In genomic region chr2:17672583-17673317, GRCh38 we compare ENCODE assay signal across 1 cellular context.
A peak's percentile ranks its signal among the peaks of the same experiment; 100 is the strongest.
TF ChIP-seq lines count a peak whose summit lies in the region.

No MANE protein-coding gene starts in this region.

TF ChIP-seq in HCT116, 20 proteins besides CTCF, POLR2A, EP300 and RAD21:
- TF ChIP-seq, protein P1, sequence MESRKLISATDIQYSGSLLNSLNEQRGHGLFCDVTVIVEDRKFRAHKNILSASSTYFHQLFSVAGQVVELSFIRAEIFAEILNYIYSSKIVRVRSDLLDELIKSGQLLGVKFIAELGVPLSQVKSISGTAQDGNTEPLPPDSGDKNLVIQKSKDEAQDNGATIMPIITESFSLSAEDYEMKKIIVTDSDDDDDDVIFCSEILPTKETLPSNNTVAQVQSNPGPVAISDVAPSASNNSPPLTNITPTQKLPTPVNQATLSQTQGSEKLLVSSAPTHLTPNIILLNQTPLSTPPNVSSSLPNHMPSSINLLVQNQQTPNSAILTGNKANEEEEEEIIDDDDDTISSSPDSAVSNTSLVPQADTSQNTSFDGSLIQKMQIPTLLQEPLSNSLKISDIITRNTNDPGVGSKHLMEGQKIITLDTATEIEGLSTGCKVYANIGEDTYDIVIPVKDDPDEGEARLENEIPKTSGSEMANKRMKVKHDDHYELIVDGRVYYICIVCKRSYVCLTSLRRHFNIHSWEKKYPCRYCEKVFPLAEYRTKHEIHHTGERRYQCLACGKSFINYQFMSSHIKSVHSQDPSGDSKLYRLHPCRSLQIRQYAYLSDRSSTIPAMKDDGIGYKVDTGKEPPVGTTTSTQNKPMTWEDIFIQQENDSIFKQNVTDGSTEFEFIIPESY (IDR thresholded peaks at IDR 0.05; ENCODE audit: extremely low read depth, insufficient replicate concordance, low read length), result no peak
- TF ChIP-seq SP1 (IDR thresholded peaks at IDR 0.05; ENCODE audit: low read depth), result no peak
- TF ChIP-seq ATF3 (IDR thresholded peaks at IDR 0.05), result no peak
- TF ChIP-seq SRF (IDR thresholded peaks at IDR 0.05; ENCODE audit: low read depth), result no peak
- TF ChIP-seq CEBPB (IDR thresholded peaks at IDR 0.05; ENCODE audit: low read depth), result 0 out of 2 replicates have a peak, but pooled peaks have one; percentile 20
- TF ChIP-seq ZFX (IDR thresholded peaks at IDR 0.05), result no peak
- no peak for TF ChIP-seq SIN3A (IDR thresholded peaks at IDR 0.05; ENCODE audit: low read depth)
- TF ChIP-seq YY1 (IDR thresholded peaks at IDR 0.05; ENCODE audit: extremely low read depth, insufficient replicate concordance, low read depth, low read length), result no peak
- TF ChIP-seq REST (IDR thresholded peaks at IDR 0.05; ENCODE audit: low read depth), result no peak
- no peak for TF ChIP-seq TCF7L2 (IDR thresholded peaks at IDR 0.05; ENCODE audit: borderline replicate concordance, extremely low read depth, insufficient read depth, insufficient read length)
- no peak for TF ChIP-seq EZH2phosphoT487 (IDR thresholded peaks at IDR 0.05; ENCODE audit: borderline replicate concordance)
- peak; percentile 44 for TF ChIP-seq JUND (IDR thresholded peaks at IDR 0.05)
- TF ChIP-seq FOSL1 (IDR thresholded peaks at IDR 0.05; ENCODE audit: low read depth), result peak; percentile 47; the same call in 1 of the 2 replicates
- no peak for TF ChIP-seq ZNF274 (IDR thresholded peaks at IDR 0.05; ENCODE audit: low read depth, low read length)
- no peak for TF ChIP-seq CBX3 (IDR thresholded peaks at IDR 0.05; ENCODE audit: low read depth)
- TF ChIP-seq ELF1 (IDR thresholded peaks at IDR 0.05; ENCODE audit: borderline replicate concordance, low read depth), result no peak
- TF ChIP-seq EZH2 (IDR thresholded peaks at IDR 0.05), result no peak
